Comparison of ENCODE assay signal across 16 cellular contexts in the genomic region with DNA sequence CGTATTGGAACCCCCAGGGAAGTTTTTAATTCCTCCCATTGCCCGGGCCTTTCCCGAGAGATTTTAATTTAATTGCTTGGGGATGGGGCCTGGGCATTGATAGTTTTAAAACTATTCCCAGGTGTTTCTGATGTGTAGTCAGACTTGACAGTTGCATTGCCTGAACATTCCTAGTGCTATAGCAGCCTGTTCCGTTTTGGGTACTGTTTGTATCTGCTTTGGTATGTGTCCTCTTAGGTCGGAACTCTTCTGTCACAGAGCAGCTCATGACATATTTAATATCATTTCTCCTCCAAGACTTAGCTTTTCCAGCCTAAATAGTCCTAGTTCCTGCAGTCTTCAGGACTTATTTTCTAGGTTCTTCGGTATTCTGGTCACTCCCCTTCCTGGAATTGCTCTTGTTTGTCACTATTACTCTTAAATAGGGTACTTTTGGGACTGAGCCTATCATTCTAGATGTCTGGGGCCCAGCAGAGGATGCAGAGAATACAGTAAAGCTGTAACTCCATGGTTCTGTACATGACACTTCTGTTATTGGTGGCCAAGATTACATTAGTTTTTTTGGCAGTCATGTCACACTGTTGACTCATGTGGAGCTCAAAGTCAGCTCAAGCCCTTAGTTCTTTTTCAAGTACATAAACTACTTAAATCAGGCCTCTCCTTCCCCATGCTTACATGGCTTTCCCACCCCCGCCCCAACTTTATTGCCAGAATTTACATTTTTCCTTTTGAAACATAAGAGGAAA.
A peak's percentile ranks its signal among the peaks of the same experiment; 100 is the strongest.
DNase-seq lines count a peak whose midpoint lies in the region; ATAC-seq and TF ChIP-seq lines count a peak whose summit lies in the region.
"Had no signal": no experiment of that assay in that cellular context is flagged by ENCODE, and none has a peak within 500 bp of the region (broad histone marks: within the 10 kb centered on the region; RNA-seq: fewer than 3 reads in every experiment).

No MANE protein-coding gene starts in this region.

- WGBS in body of pancreas, 2 donors, result 93 to 95% methylated on average over 7 of the region's 7 CpGs
- 89 to 94% methylated on average over 3 to 7 of the region's 7 CpGs for WGBS in endodermal cell (ENCODE audit: insufficient coverage in 1 of 2, insufficient read length in 1 of 2), 2 experiments

- peaks cover 19% of the 10 kb centered on the region for H3K4me1 ChIP-seq in CD4-positive, CD25-positive, alpha-beta regulatory T cell (ENCODE audit: control insufficient read depth, insufficient read depth, low read length, poor library complexity, severe bottlenecking)
- H3K4me1 ChIP-seq in body of pancreas (peaks cover under 1% of the 10 kb centered on the region), endodermal cell (ENCODE audit: control insufficient read depth, insufficient read depth, low read length) (no peaks in the 10 kb centered on the region)

- no peak for TF ChIP-seq POLR2A in body of pancreas (IDR thresholded peaks at IDR 0.05)

- no peaks in the 10 kb centered on the region for H3K27me3 ChIP-seq in CD4-positive, CD25-positive, alpha-beta regulatory T cell (ENCODE audit: control insufficient read depth, insufficient read depth, low read length)
- no peaks in the 10 kb centered on the region for H3K27me3 ChIP-seq in body of pancreas
- no peaks in the 10 kb centered on the region for H3K27me3 ChIP-seq in endodermal cell (ENCODE audit: control insufficient read depth, insufficient read depth, low read length, poor library complexity, severe bottlenecking)
- H3K27me3 ChIP-seq: dorsolateral prefrontal cortex, testis had no signal

- H3K27ac ChIP-seq in CD4-positive, CD25-positive, alpha-beta regulatory T cell (ENCODE audit: insufficient read depth, low read length, poor library complexity, severe bottlenecking), result no peak overlapping the region
- H3K27ac ChIP-seq in body of pancreas, result no peak overlapping the region
- no peak overlapping the region for H3K27ac ChIP-seq in endodermal cell (ENCODE audit: low read depth, low read length)
- H3K27ac ChIP-seq: dorsolateral prefrontal cortex, RWPE1, testis had no signal

- H3K4me3 Mint-ChIP-seq in CD4-positive, CD25-positive, alpha-beta regulatory T cell, result peak overlapping the region in 1 of 4 donors; percentile 8
- no peak overlapping the region for H3K4me3 Mint-ChIP-seq in nephron
- no peak overlapping the region for H3K4me3 Mint-ChIP-seq in endodermal cell
- H3K4me3 Mint-ChIP-seq: CD8-positive, alpha-beta memory T cell had no signal

- peaks cover 28 to 53% (median 42%) of the 10 kb centered on the region in 4 donors for H3K4me1 Mint-ChIP-seq in CD4-positive, CD25-positive, alpha-beta regulatory T cell
- H3K4me1 Mint-ChIP-seq in nephron (peaks cover 28% of the 10 kb centered on the region), endodermal cell (peaks cover 6% of the 10 kb centered on the region)

- H3K27me3 Mint-ChIP-seq in CD4-positive, CD25-positive, alpha-beta regulatory T cell, result no peaks in the 10 kb centered on the region
- H3K27me3 Mint-ChIP-seq in nephron (ENCODE audit: low read depth) (no peaks in the 10 kb centered on the region), endodermal cell (ENCODE audit: insufficient read depth) (no peaks in the 10 kb centered on the region)
- H3K27me3 Mint-ChIP-seq: CD8-positive, alpha-beta memory T cell had no signal

- intact Hi-C loops in body of pancreas (cut with DNase I), result no loop called here

- no peak for DNase-seq in CD4-positive, CD25-positive, alpha-beta regulatory T cell
- DNase-seq in M059J (ENCODE audit: low read depth), result peak; percentile 25
- peak; percentile 73 for DNase-seq in fibroblast of mammary gland (ENCODE audit: low read depth)
- no peak for DNase-seq in body of pancreas
- no peak for DNase-seq in endodermal cell
- DNase-seq in NCI-H774 (lab: John Stamatoyannopoulos, UW), result no peak
- DNase-seq: activated naive CD4-positive, alpha-beta T cell treated with anti-CD3 and anti-CD28 coated beads, Interleukin-2, amount 50 U/mL, for 16 hours; CD8-positive, alpha-beta memory T cell; dorsolateral prefrontal cortex; H7; NCI-H1092 treated with DMSO at 0.1 percent for 48 hours; retina; testis had no signal

- no peaks in the 10 kb centered on the region for H3K36me3 ChIP-seq in CD4-positive, CD25-positive, alpha-beta regulatory T cell (ENCODE audit: control insufficient read depth, insufficient read depth, low read length)
- H3K36me3 ChIP-seq in body of pancreas (replicated peaks in 1 of 2; ENCODE audit: insufficient read depth in 1 of 2, low read depth in 2 of 2) (no peaks in the 10 kb centered on the region), endodermal cell (ENCODE audit: control insufficient read depth, insufficient read depth, low read length) (peaks cover 18% of the 10 kb centered on the region)

- peaks cover 6% of the 10 kb centered on the region in 2 experiments for H3K9me3 ChIP-seq in CD4-positive, CD25-positive, alpha-beta regulatory T cell (ENCODE audit: control insufficient read depth in 2 of 2, low read length in 2 of 2)
- H3K9me3 ChIP-seq in body of pancreas, result no peaks in the 10 kb centered on the region
- H3K9me3 ChIP-seq in endodermal cell (ENCODE audit: control insufficient read depth, low read length), result peaks cover 30% of the 10 kb centered on the region
- H3K9me3 ChIP-seq: testis had no signal

- no peak for ATAC-seq in CD4-positive, CD25-positive, alpha-beta regulatory T cell (ENCODE audit: low read depth in 2 of 2)
- ATAC-seq in HG03108 (IDR thresholded peaks at IDR 0.05; ENCODE audit: unreplicated experiment), result no peak
- ATAC-seq in body of pancreas, result no peak

- H3K36me3 Mint-ChIP-seq in CD4-positive, CD25-positive, alpha-beta regulatory T cell, result peaks cover 19% of the 10 kb centered on the region
- peaks cover 68% of the 10 kb centered on the region for H3K36me3 Mint-ChIP-seq in nephron (ENCODE audit: low read depth)
- peaks cover 21% of the 10 kb centered on the region for H3K36me3 Mint-ChIP-seq in endodermal cell (ENCODE audit: low read depth)

- H3K9me3 Mint-ChIP-seq in CD4-positive, CD25-positive, alpha-beta regulatory T cell, result peaks cover 0 to 14% (median 3%) of the 10 kb centered on the region in 7 donors
- peaks cover 25% of the 10 kb centered on the region for H3K9me3 Mint-ChIP-seq in nephron
- peaks cover 17% of the 10 kb centered on the region for H3K9me3 Mint-ChIP-seq in endodermal cell

- TF ChIP-seq CTCF in fibroblast of mammary gland (conservative IDR thresholded peaks at IDR 0.05; ENCODE audit: control insufficient read depth, insufficient read depth, low read depth, low read length) (no peak), nephron (IDR thresholded peaks at IDR 0.05; ENCODE audit: unreplicated experiment in 3 of 3) (no peak), body of pancreas (IDR thresholded peaks at IDR 0.05) (no peak), endodermal cell (conservative IDR thresholded peaks at IDR 0.05) (no peak)

- no peak overlapping the region for H3K4me3 ChIP-seq in CD4-positive, CD25-positive, alpha-beta regulatory T cell (ENCODE audit: low read depth, low read length)
- H3K4me3 ChIP-seq in fibroblast of mammary gland (ENCODE audit: control insufficient read depth, low read depth, low read length) (no peak overlapping the region), body of pancreas (no peak overlapping the region), endodermal cell (ENCODE audit: low read length) (no peak overlapping the region)
- H3K4me3 ChIP-seq: dorsolateral prefrontal cortex, testis had no signal

- H3K9ac ChIP-seq in endodermal cell (ENCODE audit: extremely low read depth, low read length, poor library complexity, severe bottlenecking), result no peak overlapping the region

- H3K27ac Mint-ChIP-seq in CD4-positive, CD25-positive, alpha-beta regulatory T cell, result peak overlapping the region in 2 of 3 donors; percentile 23 to 38
- H3K27ac Mint-ChIP-seq in nephron (peak overlapping the region; percentile 65 to 81 (median 79)), endodermal cell (no peak overlapping the region)

Comparison
In these comparisons a context has a peak if more than half of its experiments do, and no peak if none do; other contexts are left out.
1. DNase-seq: peak in M059J (single experiment) and fibroblast of mammary gland (single experiment); none in CD4-positive, CD25-positive, alpha-beta regulatory T cell (0 of 3), body of pancreas (0 of 4), endodermal cell (single experiment) and NCI-H774 (single experiment).